Comparison of ENCODE assay signal across 1 cellular context in genomic region chr3:50350527-50351317, GRCh38.
TF ChIP-seq lines count a peak whose summit lies in the region.

TSS of gene CYB561D2 (plus strand) at chr3:50350862. CDS start at chr3:50351434, 572 bp downstream.
TSS of gene NPRL2 (minus strand) at chr3:50350775. CDS start at chr3:50350652, 123 bp downstream.

TF ChIP-seq in K562, 482 proteins besides CTCF, POLR2A, EP300 and RAD21 (continued from another document and continues in another):
- TF ChIP-seq ZNF134 (CRISPR knock-in tag; conservative IDR thresholded peaks at IDR 0.05) (peak; percentile 70; the same call in 1 of the 2 replicates), THRB (CRISPR knock-in tag; conservative IDR thresholded peaks at IDR 0.05) (no peak), ETV6 (IDR thresholded peaks at IDR 0.05; ENCODE audit: borderline replicate concordance in 1 of 2, low read depth in 2 of 2, low read length in 1 of 2) (no peak), ETV6 (CRISPR knock-in tag; IDR thresholded peaks at IDR 0.05; ENCODE audit: borderline replicate concordance) (no peak), RNF219 (CRISPR knock-in tag; IDR thresholded peaks at IDR 0.05) (no peak), SNIP1 (IDR thresholded peaks at IDR 0.05; ENCODE audit: low read depth) (no peak), ZBTB5 (IDR thresholded peaks at IDR 0.05) (no peak), ZNF639 (CRISPR knock-in tag; conservative IDR thresholded peaks at IDR 0.05 in 1 of 2, IDR thresholded peaks at IDR 0.05 in 1 of 2) (0 out of 4 replicates have a peak, but pooled peaks of 1 of the 2 experiments have one; percentile 56), ZNF253 (CRISPR knock-in tag; conservative IDR thresholded peaks at IDR 0.05) (no peak), MAFG (tag; conservative IDR thresholded peaks at IDR 0.05) (no peak), TGIF2 (CRISPR knock-in tag; IDR thresholded peaks at IDR 0.05) (no peak), PCBP2 (IDR thresholded peaks at IDR 0.05; ENCODE audit: low read depth, low read length, poor library complexity, severe bottlenecking) (no peak), ZNF561 (CRISPR knock-in tag; conservative IDR thresholded peaks at IDR 0.05) (no peak), CBFA2T2 (conservative IDR thresholded peaks at IDR 0.05) (no peak), HNRNPLL (IDR thresholded peaks at IDR 0.05; ENCODE audit: low read depth, low read length, poor library complexity, severe bottlenecking) (peak; percentile 56), BRF2 (IDR thresholded peaks at IDR 0.05; ENCODE audit: borderline replicate concordance, insufficient read depth, insufficient read length) (no peak), HBP1 (CRISPR knock-in tag; IDR thresholded peaks at IDR 0.05) (no peak), RUNX1 (IDR thresholded peaks at IDR 0.05; ENCODE audit: low read depth) (no peak), ZBTB34 (CRISPR knock-in tag; IDR thresholded peaks at IDR 0.05) (no peak), ZNF778 (CRISPR knock-in tag; IDR thresholded peaks at IDR 0.05) (no peak), ZNF507 (tag; conservative IDR thresholded peaks at IDR 0.05) (no peak), PHB (CRISPR knock-in tag; IDR thresholded peaks at IDR 0.05) (no peak), SNRNP70 (optimal IDR thresholded peaks at IDR 0.05; ENCODE audit: low read depth, low read length) (no peak), GATAD2B (IDR thresholded peaks at IDR 0.05; ENCODE audit: borderline replicate concordance) (no peak), HOMEZ (CRISPR knock-in tag; IDR thresholded peaks at IDR 0.05) (no peak), ZNF707 (CRISPR knock-in tag; conservative IDR thresholded peaks at IDR 0.05) (no peak), PREB (CRISPR knock-in tag; IDR thresholded peaks at IDR 0.05) (no peak), ZNF766 (CRISPR knock-in tag; conservative IDR thresholded peaks at IDR 0.05) (peak; percentile 76), IFI16 (CRISPR knock-in tag; IDR thresholded peaks at IDR 0.05) (no peak), FOXP4 (CRISPR knock-in tag; IDR thresholded peaks at IDR 0.05; ENCODE audit: borderline replicate concordance) (no peak), DNMT1 (IDR thresholded peaks at IDR 0.05) (no peak), AFF1 (IDR thresholded peaks at IDR 0.05; ENCODE audit: low read depth in 1 of 2, partially characterized antibody in 2 of 2) (peak in 1 of 2 experiments; percentile 99), ZNF280A (IDR thresholded peaks at IDR 0.05; ENCODE audit: low read depth, partially characterized antibody) (no peak), CHD4 (IDR thresholded peaks at IDR 0.05; ENCODE audit: insufficient read depth, insufficient replicate concordance, low read depth, low read length, poor library complexity, severe bottlenecking) (no peak), ATF1 (CRISPR knock-in tag; IDR thresholded peaks at IDR 0.05) (peak; percentile 36; the same call in 1 of the 2 replicates), ATF1 (tag; IDR thresholded peaks at IDR 0.05) (peak; percentile 96)
